Comparison of ENCODE assay signal across 8 cellular contexts in the genomic region with DNA sequence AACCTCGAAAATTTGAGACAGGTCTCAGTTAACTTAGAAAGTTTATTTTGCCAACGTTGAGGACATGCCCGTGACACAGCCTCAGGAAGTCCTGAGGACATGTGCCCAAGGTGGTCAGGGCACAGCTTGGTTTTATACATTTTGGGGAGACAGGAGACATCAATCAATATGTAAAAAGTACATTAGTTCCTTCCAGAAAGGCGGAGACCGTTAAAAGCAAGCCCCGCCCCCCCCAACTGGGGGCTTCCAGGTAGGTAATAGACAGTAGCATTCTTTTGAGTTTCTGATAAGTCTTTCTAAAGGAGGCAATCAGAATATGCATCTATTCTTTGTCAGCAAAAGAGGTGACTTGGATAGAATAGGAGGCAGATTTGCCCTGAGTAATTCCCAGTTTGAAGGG. TPM values are rescaled to one million over a fixed set of nuclear protein-coding genes. Genes with fewer than 3 reads are reported as not detected.
DNase-seq lines count a peak whose midpoint lies in the region; ATAC-seq and TF ChIP-seq lines count a peak whose summit lies in the region.

No MANE protein-coding gene starts in this region.

- H3K9me3 Mint-ChIP-seq in activated CD4-positive, alpha-beta memory T cell treated with anti-CD3 and anti-CD28 coated beads for 36 hours: no peaks in the 10 kb centered on the region

- CTCF ChIA-PET in activated CD4-positive, alpha-beta memory T cell treated with anti-CD3 and anti-CD28 coated beads for 36 hours (lab: Charles Lee): interaction anchor here (1.0 to 2.0 kb wide), 7 partner anchors 9 to 417 kb away, joined by 3 to 17 read pairs (median 4); no protein-coding TSS in a partner anchor

- no peak for DNase-seq in activated CD4-positive, alpha-beta memory T cell treated with anti-CD3 and anti-CD28 coated beads for 36 hours
- DNase-seq in right atrium auricular region (ENCODE audit: low spot score) (no peak), UCSD-AML1 (lab: John Stamatoyannopoulos, UW; ENCODE audit: unreplicated experiment) (no peak)
- DNase-seq in stimulated activated CD8-positive, alpha-beta memory T cell treated with anti-CD3 and anti-CD28 coated beads, Interleukin-4, amount 100 ng/mL, for 48 hours: peak; percentile 28
- DNase-seq in effector CD8-positive, alpha-beta T cell (lab: John Stamatoyannopoulos, UW): no peak

- H3K4me1 ChIP-seq in right atrium auricular region: peaks cover 0 to 24% of the 10 kb centered on the region in 2 donors

- ATAC-seq in GM18873 (IDR thresholded peaks at IDR 0.05; ENCODE audit: low FRiP score, unreplicated experiment) (peak; percentile 14), HG02852 (IDR thresholded peaks at IDR 0.05; ENCODE audit: unreplicated experiment) (peak; percentile 13), HG03565 (IDR thresholded peaks at IDR 0.05; ENCODE audit: unreplicated experiment) (no peak)

- intact Hi-C loops in activated CD4-positive, alpha-beta memory T cell treated with anti-CD3 and anti-CD28 coated beads for 36 hours (cut with micrococcal nuclease): no loop called here

- peak overlapping the region; percentile 74 to 90 for H3K27ac ChIP-seq in right atrium auricular region

- no peaks in the 10 kb centered on the region for H3K27me3 Mint-ChIP-seq in activated CD4-positive, alpha-beta memory T cell treated with anti-CD3 and anti-CD28 coated beads for 36 hours

- peak overlapping the region; percentile 94 for H3K4me3 Mint-ChIP-seq in activated CD4-positive, alpha-beta memory T cell treated with anti-CD3 and anti-CD28 coated beads for 36 hours

- H3K36me3 Mint-ChIP-seq in activated CD4-positive, alpha-beta memory T cell treated with anti-CD3 and anti-CD28 coated beads for 36 hours: peaks cover 15% of the 10 kb centered on the region

- no peaks in the 10 kb centered on the region for H3K9me3 ChIP-seq in right atrium auricular region

- TF ChIP-seq CTCF in right atrium auricular region (IDR thresholded peaks at IDR 0.05): no peak

- POLR2A ChIA-PET in activated CD4-positive, alpha-beta memory T cell treated with anti-CD3 and anti-CD28 coated beads for 36 hours (lab: Charles Lee): interaction anchor here (0.9 to 1.4 kb wide), 7 partner anchors 11 to 311 kb away, joined by 3 to 4 read pairs (median 3); no protein-coding TSS in a partner anchor

- H3K4me3 ChIP-seq in right atrium auricular region: peak overlapping the region; percentile 67 to 88

- peaks cover 40% of the 10 kb centered on the region for H3K4me1 Mint-ChIP-seq in activated CD4-positive, alpha-beta memory T cell treated with anti-CD3 and anti-CD28 coated beads for 36 hours (ENCODE audit: low read depth)

- no peaks in the 10 kb centered on the region for H3K36me3 ChIP-seq in right atrium auricular region

- peak overlapping the region; percentile 78 for H3K27ac Mint-ChIP-seq in activated CD4-positive, alpha-beta memory T cell treated with anti-CD3 and anti-CD28 coated beads for 36 hours

- H3K27me3 ChIP-seq in right atrium auricular region: no peaks in the 10 kb centered on the region

RNA-seq across cellular contexts. Expression of a gene that starts 0.6 kb away (rescaled TPM):
- total RNA-seq in activated CD4-positive, alpha-beta memory T cell treated with anti-CD3 and anti-CD28 coated beads for 36 hours: 10 to 100 TPM; 20.7 to 21.6 TPM
- 10 to 100 TPM; 64.5 to 80.0 TPM for total RNA-seq in right atrium auricular region
